ENCODE assay signal across 31 cellular contexts in the genomic region with DNA sequence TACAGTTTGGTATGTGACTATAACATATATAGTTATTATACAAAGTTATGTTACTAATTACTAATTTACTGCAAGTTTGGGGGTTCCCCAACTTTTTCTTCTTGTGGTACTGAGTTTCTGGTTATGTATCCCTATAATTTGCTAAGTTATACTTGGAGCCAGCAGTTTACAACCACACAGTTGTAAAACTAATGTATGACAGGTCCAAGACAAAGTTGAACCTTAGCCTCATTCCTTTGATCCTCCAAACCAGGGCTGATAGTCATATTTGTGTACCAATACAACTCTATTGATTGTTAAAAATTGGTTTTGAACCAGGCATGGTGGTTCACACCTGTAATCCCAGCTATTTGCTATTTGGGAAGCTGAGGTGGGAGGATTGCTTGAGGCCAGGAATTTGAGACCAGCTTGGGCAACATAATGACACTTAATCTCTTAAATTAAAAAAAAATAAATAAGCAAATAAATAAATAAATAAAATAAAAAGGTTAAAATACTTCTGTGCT.
"Had no signal": no experiment of that assay in that cellular context is flagged by ENCODE, and none has a peak within 500 bp of the region (broad histone marks: within the 10 kb centered on the region; RNA-seq: fewer than 3 reads in every experiment).

No MANE protein-coding gene starts in this region.

- FAIRE-seq: colon, endometrium, endothelial cell of umbilical vein had no signal

- DNase-seq: activated CD4-positive, alpha-beta memory T cell treated with anti-CD3 and anti-CD28 coated beads for 36 hours; activated CD4-positive, alpha-beta T cell treated with anti-CD3 and anti-CD28 coated beads for 36 hours; activated CD4-positive, alpha-beta T cell treated with anti-CD3 and anti-CD28 coated beads, Interleukin-2, amount 10 ng/mL, durations not matched to agents 24 days and 14 days; activated CD4-positive, CD25-positive, alpha-beta regulatory T cell; activated CD4-positive, CD25-positive, alpha-beta regulatory T cell treated with anti-CD3 and anti-CD28 coated beads, Interleukin-2, amount 50 U/mL, for 72 hours; activated CD8-positive, alpha-beta memory T cell treated with anti-CD3 and anti-CD28 coated beads, Interleukin-2, amount 10 ng/mL, durations not matched to agents 7 days and 5 days; activated CD8-positive, alpha-beta memory T cell treated with anti-CD3 and anti-CD28 coated beads, Interleukin-2, amount 50 U/mL, for 4 hours; activated CD8-positive, alpha-beta T cell treated with anti-CD3 and anti-CD28 coated beads, Interleukin-2, amount 10 ng/mL, durations not matched to agents 7 days and 5 days; activated effector memory CD4-positive, alpha-beta T cell treated with anti-CD3 and anti-CD28 coated beads, Interleukin-2, amount 50 U/mL, for 16 hours; activated naive CD4-positive, alpha-beta T cell treated with anti-CD3 and anti-CD28 coated beads for 36 hours; activated naive CD8-positive, alpha-beta T cell treated with anti-CD3 and anti-CD28 coated beads for 36 hours; activated naive CD8-positive, alpha-beta T cell treated with anti-CD3 and anti-CD28 coated beads, Interleukin-2, amount 50 U/mL, for 24 hours; activated T-cell treated with anti-CD3 and anti-CD28 coated beads, Interleukin-2, amount 50 U/mL, for 1 hour; activated T-cell treated with anti-CD3 and anti-CD28 coated beads, Interleukin-2, amount 50 U/mL, for 48 hours; adrenal gland; amygdala; aorta; body of pancreas; caudate nucleus; cortex of kidney; dermis blood vessel endothelial cell; effector CD8-positive, alpha-beta T cell; esophagus squamous epithelium; foreskin melanocyte; head of caudate nucleus; T-helper 1 cell; T-helper 17 cell had no signal

- H3K4me1 ChIP-seq: body of pancreas, gastroesophageal sphincter had no signal

- H3K36me3 ChIP-seq: adrenal gland had no signal

- H3K4me3 ChIP-seq: adrenal gland, body of pancreas, esophagus squamous epithelium, gastroesophageal sphincter had no signal

- ATAC-seq: activated CD4-positive, alpha-beta T cell treated with anti-CD3 and anti-CD28 coated beads for 36 hours; activated CD8-positive, alpha-beta memory T cell treated with anti-CD3 and anti-CD28 coated beads, Interleukin-2, amount 10 ng/mL, durations not matched to agents 7 days and 5 days; activated CD8-positive, alpha-beta T cell treated with anti-CD3 and anti-CD28 coated beads, Interleukin-2, amount 10 ng/mL, durations not matched to agents 7 days and 5 days; activated naive CD8-positive, alpha-beta T cell treated with anti-CD3 and anti-CD28 coated beads, Interleukin-2, amount 50 U/mL, for 24 hours; body of pancreas; gastroesophageal sphincter; T-helper 17 cell had no signal

- H3K9me3 ChIP-seq: adrenal gland, body of pancreas, esophagus squamous epithelium had no signal
